Comparison of ENCODE assay signal across 2 cellular contexts in genomic region chr16:89159174-89159849, GRCh38.
TF ChIP-seq lines count a peak whose summit lies in the region.

No MANE protein-coding gene starts in this region.

TF ChIP-seq in HCT116, 20 proteins besides CTCF, POLR2A, EP300 and RAD21:
- TF ChIP-seq EZH2 (IDR thresholded peaks at IDR 0.05) (no peak), SRF (IDR thresholded peaks at IDR 0.05; ENCODE audit: low read depth) (no peak), SIN3A (IDR thresholded peaks at IDR 0.05; ENCODE audit: low read depth) (no peak), ZFX (IDR thresholded peaks at IDR 0.05) (no peak), JUND (IDR thresholded peaks at IDR 0.05) (no peak), EZH2phosphoT487 (IDR thresholded peaks at IDR 0.05; ENCODE audit: borderline replicate concordance) (no peak), MAX (IDR thresholded peaks at IDR 0.05) (no peak)
TF ChIP-seq in HCT116: peak in this region for 0.

TF ChIP-seq in K562, 482 proteins besides CTCF, POLR2A, EP300 and RAD21:
- TF ChIP-seq, protein P1, sequence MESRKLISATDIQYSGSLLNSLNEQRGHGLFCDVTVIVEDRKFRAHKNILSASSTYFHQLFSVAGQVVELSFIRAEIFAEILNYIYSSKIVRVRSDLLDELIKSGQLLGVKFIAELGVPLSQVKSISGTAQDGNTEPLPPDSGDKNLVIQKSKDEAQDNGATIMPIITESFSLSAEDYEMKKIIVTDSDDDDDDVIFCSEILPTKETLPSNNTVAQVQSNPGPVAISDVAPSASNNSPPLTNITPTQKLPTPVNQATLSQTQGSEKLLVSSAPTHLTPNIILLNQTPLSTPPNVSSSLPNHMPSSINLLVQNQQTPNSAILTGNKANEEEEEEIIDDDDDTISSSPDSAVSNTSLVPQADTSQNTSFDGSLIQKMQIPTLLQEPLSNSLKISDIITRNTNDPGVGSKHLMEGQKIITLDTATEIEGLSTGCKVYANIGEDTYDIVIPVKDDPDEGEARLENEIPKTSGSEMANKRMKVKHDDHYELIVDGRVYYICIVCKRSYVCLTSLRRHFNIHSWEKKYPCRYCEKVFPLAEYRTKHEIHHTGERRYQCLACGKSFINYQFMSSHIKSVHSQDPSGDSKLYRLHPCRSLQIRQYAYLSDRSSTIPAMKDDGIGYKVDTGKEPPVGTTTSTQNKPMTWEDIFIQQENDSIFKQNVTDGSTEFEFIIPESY (CRISPR knock-in tag; IDR thresholded peaks at IDR 0.05): 0 out of 2 replicates have a peak, but pooled peaks have one; percentile 15
- no peak for TF ChIP-seq TAF7 (tag; IDR thresholded peaks at IDR 0.05)
- no peak for TF ChIP-seq CREB3L1 (IDR thresholded peaks at IDR 0.05; ENCODE audit: borderline replicate concordance, low read depth)
